In the genomic region with DNA sequence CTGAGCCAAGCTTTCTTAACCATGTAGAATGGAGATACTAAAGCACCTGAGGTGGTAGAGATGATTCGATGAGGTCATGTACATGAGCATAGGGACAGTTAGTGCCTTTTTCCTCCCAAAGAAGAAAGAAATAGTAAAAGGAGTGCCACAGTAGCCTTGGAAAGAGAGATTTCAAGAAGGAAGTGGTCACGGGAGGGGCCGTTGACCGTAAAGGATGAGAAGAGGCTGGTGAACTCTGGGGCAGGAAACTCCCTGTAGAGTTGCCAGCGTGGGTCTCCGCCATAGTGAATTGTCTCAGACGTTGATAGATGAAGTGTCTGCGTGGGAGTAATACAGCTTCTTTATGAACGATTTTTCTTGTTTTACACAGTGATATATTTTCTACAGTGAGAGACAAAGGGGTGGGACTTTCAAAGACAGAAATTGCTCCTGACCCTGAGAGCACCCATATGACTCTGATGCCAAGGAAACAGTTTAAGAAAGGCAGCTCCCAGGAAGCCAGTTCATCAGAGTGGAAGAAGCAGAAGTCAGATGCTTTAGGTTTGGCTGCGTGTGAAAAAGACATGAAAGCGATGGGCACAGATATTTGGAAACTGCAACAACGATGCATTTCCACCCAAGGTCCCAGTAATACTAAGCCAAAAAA, we compare ENCODE assay signal across 9 cellular contexts. TPM values are rescaled to one million over a fixed set of nuclear protein-coding genes. Genes with fewer than 3 reads are reported as not detected.
DNase-seq lines count a peak whose midpoint lies in the region; ATAC-seq and TF ChIP-seq lines count a peak whose summit lies in the region.
"Had no signal": no experiment of that assay in that cellular context is flagged by ENCODE, and none has a peak within 500 bp of the region (broad histone marks: within the 10 kb centered on the region; RNA-seq: fewer than 3 reads in every experiment).

No MANE protein-coding gene starts in this region.

- peaks cover 55% of the 10 kb centered on the region for H3K4me1 Mint-ChIP-seq in osteocyte (ENCODE audit: unreplicated experiment)

- no peaks in the 10 kb centered on the region for H3K27me3 Mint-ChIP-seq in osteocyte (ENCODE audit: unreplicated experiment)

- H3K4me3 Mint-ChIP-seq in osteocyte (ENCODE audit: unreplicated experiment) = no peak overlapping the region

- DNase-seq in Daoy (ENCODE audit: low read depth) (peak; percentile 87), T-helper 9 cell (peak; percentile 20), cardiac fibroblast (ENCODE audit: low read depth in 2 of 2) (peak; percentile 75 to 89), osteocyte (ENCODE audit: extremely low spot score, unreplicated experiment) (no peak), DMS153 (lab: John Stamatoyannopoulos, UW) (no peak), hepatic stellate cell (ENCODE audit: low spot score) (no peak), NCI-H2171 treated with DMSO at 0.1 percent for 48 hours (lab: John Stamatoyannopoulos, UW) (no peak)

- ATAC-seq in HG02571 (IDR thresholded peaks at IDR 0.05; ENCODE audit: unreplicated experiment) = peak; percentile 66
- ATAC-seq: HCT116 had no signal

- H3K27ac Mint-ChIP-seq in osteocyte (ENCODE audit: unreplicated experiment) = peak overlapping the region; percentile 56

- no peak for TF ChIP-seq CTCF in cardiac fibroblast (IDR thresholded peaks at IDR 0.05; ENCODE audit: low read depth, low read length)
- no peak for TF ChIP-seq CTCF in osteocyte (IDR thresholded peaks at IDR 0.05)

- H3K36me3 Mint-ChIP-seq in osteocyte (ENCODE audit: unreplicated experiment) = peaks cover 49% of the 10 kb centered on the region

- H3K4me3 ChIP-seq in cardiac fibroblast (replicated peaks in 1 of 2; ENCODE audit: low read depth in 2 of 2, low read length in 2 of 2) = no peak overlapping the region

- H3K9me3 Mint-ChIP-seq in osteocyte (ENCODE audit: unreplicated experiment) = no peaks in the 10 kb centered on the region

RNA-seq across cellular contexts. Expression of gene UGCG, which starts 41.3 kb away (rescaled TPM):
- 235 and 250 TPM in 2 replicates for total RNA-seq in Daoy (2014; rRNA removed; shearing (Covaris generic))
- total RNA-seq in osteocyte = 70.4 and 79.2 TPM in 2 replicates

Comparison
In these comparisons a context has a peak if more than half of its experiments do, and no peak if none do; other contexts are left out.
1. DNase-seq: peak in Daoy (single experiment), T-helper 9 cell (single experiment) and cardiac fibroblast (2 of 2); none in osteocyte (single experiment), DMS153 (single experiment), hepatic stellate cell (single experiment) and NCI-H2171 treated with DMSO at 0.1 percent for 48 hours (single experiment).